In genomic region chr7:16419859-16420258, GRCh38 we compare ENCODE assay signal across 10 cellular contexts. TPM values are rescaled to one million over a fixed set of nuclear protein-coding genes. Genes with fewer than 3 reads are reported as not detected.
DNase-seq lines count a peak whose midpoint lies in the region; ATAC-seq and TF ChIP-seq lines count a peak whose summit lies in the region.
"Had no signal": no experiment of that assay in that cellular context is flagged by ENCODE, and none has a peak within 500 bp of the region (broad histone marks: within the 10 kb centered on the region; RNA-seq: fewer than 3 reads in every experiment).

No MANE protein-coding gene starts in this region.

- peaks cover 12% of the 10 kb centered on the region for H3K36me3 Mint-ChIP-seq in activated CD8-positive, alpha-beta memory T cell treated with anti-CD3 and anti-CD28 coated beads, Interleukin-2, amount 10 ng/mL, durations not matched to agents 7 days and 5 days

- H3K27ac Mint-ChIP-seq in activated CD8-positive, alpha-beta memory T cell treated with anti-CD3 and anti-CD28 coated beads, Interleukin-2, amount 10 ng/mL, durations not matched to agents 7 days and 5 days, result peak overlapping the region; percentile 99

- no peaks in the 10 kb centered on the region for H3K36me3 ChIP-seq in adipocyte (ENCODE audit: control insufficient read depth, insufficient read depth, low read length, severe bottlenecking)
- no peaks in the 10 kb centered on the region for H3K36me3 ChIP-seq in right lobe of liver
- H3K36me3 ChIP-seq in testis (ENCODE audit: low read depth, missing control alignments), result no peaks in the 10 kb centered on the region

- DNase-seq in activated CD8-positive, alpha-beta memory T cell treated with anti-CD3 and anti-CD28 coated beads, Interleukin-2, amount 10 ng/mL, durations not matched to agents 7 days and 5 days, result no peak
- no peak for DNase-seq in activated CD8-positive, alpha-beta memory T cell treated with anti-CD3 and anti-CD28 coated beads, Interleukin-2, amount 50 U/mL, for 4 hours
- DNase-seq in adipocyte (ENCODE audit: low read depth), result no peak
- no peak for DNase-seq in right lobe of liver
- no peak for DNase-seq in testis
- no peak for DNase-seq in NCI-H2081 treated with DMSO at 0.1 percent for 48 hours (lab: John Stamatoyannopoulos, UW)

- no peak for ATAC-seq in activated CD8-positive, alpha-beta memory T cell treated with anti-CD3 and anti-CD28 coated beads, Interleukin-2, amount 10 ng/mL, durations not matched to agents 7 days and 5 days
- ATAC-seq in right lobe of liver (no peak), GM18907 (IDR thresholded peaks at IDR 0.05; ENCODE audit: unreplicated experiment) (no peak), GM19463 (IDR thresholded peaks at IDR 0.05; ENCODE audit: unreplicated experiment) (no peak)

- H3K4me3 ChIP-seq in adipocyte (ENCODE audit: low read length) (peak overlapping the region; percentile 80), right lobe of liver (peak overlapping the region; percentile 62 to 69 (median 65)), testis (peak overlapping the region; percentile 72 to 77)

- TF ChIP-seq CTCF in right lobe of liver (IDR thresholded peaks at IDR 0.05), result no peak
- no peak for TF ChIP-seq CTCF in testis (IDR thresholded peaks at IDR 0.05)

- H3K4me1 ChIP-seq in adipocyte (ENCODE audit: control insufficient read depth, insufficient read depth, low read length) (peaks cover 17% of the 10 kb centered on the region), right lobe of liver (peaks cover 0 to 11% (median 0%) of the 10 kb centered on the region in 4 donors), testis (peaks cover 16% of the 10 kb centered on the region)

- H3K9me3 ChIP-seq in adipocyte (ENCODE audit: control insufficient read depth, low read length) (no peaks in the 10 kb centered on the region), right lobe of liver (no peaks in the 10 kb centered on the region), testis (no peaks in the 10 kb centered on the region)

- intact Hi-C loops in right lobe of liver (cut with DNase I), result no loop called here
- intact Hi-C loops in testis (cut with DNase I; ENCODE audit: low total_unique reads), result loop anchor here (10.0 kb wide), 1 partner anchor 725 kb away; no protein-coding TSS in a partner anchor

- no peaks in the 10 kb centered on the region for H3K27me3 Mint-ChIP-seq in activated CD8-positive, alpha-beta memory T cell treated with anti-CD3 and anti-CD28 coated beads, Interleukin-2, amount 10 ng/mL, durations not matched to agents 7 days and 5 days

- H3K4me3 Mint-ChIP-seq in activated CD8-positive, alpha-beta memory T cell treated with anti-CD3 and anti-CD28 coated beads, Interleukin-2, amount 10 ng/mL, durations not matched to agents 7 days and 5 days, result peak overlapping the region; percentile 81

- peak overlapping the region; percentile 96 to 99 (median 96) for H3K27ac ChIP-seq in right lobe of liver
- H3K27ac ChIP-seq in testis, result peak overlapping the region; percentile 93 to 98

- H3K27me3 ChIP-seq in adipocyte (replicated peaks; ENCODE audit: control insufficient read depth, insufficient read depth, low read length), result no peaks in the 10 kb centered on the region
- H3K27me3 ChIP-seq in right lobe of liver, result no peaks in the 10 kb centered on the region
- H3K27me3 ChIP-seq in testis, result no peaks in the 10 kb centered on the region

- TF ChIP-seq POLR2A in right lobe of liver (IDR thresholded peaks at IDR 0.05), result no peak
- no peak for TF ChIP-seq POLR2A in testis (IDR thresholded peaks at IDR 0.05)

- H3K9ac ChIP-seq in adipocyte (ENCODE audit: low read length), result peak overlapping the region; percentile 88

- CTCF ChIA-PET in activated CD8-positive, alpha-beta memory T cell treated with anti-CD3 and anti-CD28 coated beads, Interleukin-2, amount 10 ng/mL, durations not matched to agents 7 days and 5 days (lab: Charles Lee), result interaction anchor here (0.9 to 4.3 kb wide), 5 partner anchors 9 to 226 kb away, joined by 3 to 20 read pairs (median 4); partner anchors contain the start of genes ANKMY2 and BZW2

- H3K9me3 Mint-ChIP-seq in activated CD8-positive, alpha-beta memory T cell treated with anti-CD3 and anti-CD28 coated beads, Interleukin-2, amount 10 ng/mL, durations not matched to agents 7 days and 5 days (ENCODE audit: low read depth), result no peaks in the 10 kb centered on the region

- peaks cover 28% of the 10 kb centered on the region for H3K4me1 Mint-ChIP-seq in activated CD8-positive, alpha-beta memory T cell treated with anti-CD3 and anti-CD28 coated beads, Interleukin-2, amount 10 ng/mL, durations not matched to agents 7 days and 5 days

- WGBS in right lobe of liver (ENCODE audit: insufficient coverage, low coverage, low lambda C conversion rate, missing lambda C conversion rate), result 43% methylated on average over 9 of the region's 10 CpGs
- WGBS in testis, 2 donors, result 50 to 58% methylated on average over 10 of the region's 10 CpGs

RNA-seq across cellular contexts. Expression of gene CRPPA, which starts 1.5 kb away (rescaled TPM):
- total RNA-seq in activated CD8-positive, alpha-beta memory T cell treated with anti-CD3 and anti-CD28 coated beads, Interleukin-2, amount 10 ng/mL, durations not matched to agents 7 days and 5 days, result 1 to 10 TPM; 1.1 to 1.2 TPM
- total RNA-seq in right lobe of liver (1 to 10 TPM; 1.2 to 3.3 (median 2.5) TPM), testis (1 to 10 TPM; 2.1 to 3.7 TPM)
- 1.5 TPM for polyA plus RNA-seq in testis (ENCODE audit: insufficient read depth, low read depth, low replicate concordance)

RNA-seq across cellular contexts. Expression of gene SOSTDC1, which starts 45.7 kb away (rescaled TPM):
- total RNA-seq in activated CD8-positive, alpha-beta memory T cell treated with anti-CD3 and anti-CD28 coated beads, Interleukin-2, amount 10 ng/mL, durations not matched to agents 7 days and 5 days, result not detected
- total RNA-seq in right lobe of liver, result not detected
- total RNA-seq in testis, result 1 to 10 TPM; 1.5 to 3.8 TPM
- polyA plus RNA-seq in testis (ENCODE audit: insufficient read depth, low read depth, low replicate concordance), result 5.1 TPM
- total RNA-seq: M059J had no signal
- polyA plus RNA-seq: BJ had no signal
